ENCODE assay signal across 12 cellular contexts in the genomic region with DNA sequence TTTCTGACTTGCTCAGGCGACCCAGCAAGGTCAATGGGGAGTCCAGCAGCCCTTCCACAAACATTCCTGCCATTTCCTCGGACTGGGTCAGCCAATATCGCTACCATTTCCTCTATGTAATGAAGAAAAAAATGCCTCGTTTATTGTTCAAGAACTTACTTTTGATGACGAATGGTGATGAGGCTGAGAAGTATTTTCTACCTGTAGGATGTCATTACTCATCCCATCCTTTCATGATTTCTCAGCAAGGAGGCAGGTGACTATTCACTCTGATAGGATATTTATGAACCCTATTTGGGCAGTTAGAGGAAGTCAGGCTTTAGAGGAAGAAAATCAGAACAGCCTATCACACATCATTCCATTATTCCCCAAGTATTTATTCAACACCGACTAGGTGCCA.
DNase-seq lines count a peak whose midpoint lies in the region; ATAC-seq and TF ChIP-seq lines count a peak whose summit lies in the region.
"Had no signal": no experiment of that assay in that cellular context is flagged by ENCODE, and none has a peak within 500 bp of the region (broad histone marks: within the 10 kb centered on the region; RNA-seq: fewer than 3 reads in every experiment).

No MANE protein-coding gene starts in this region.

- H3K27me3 ChIP-seq in trophoblast cell (ENCODE audit: insufficient read depth, low read length) (no peaks in the 10 kb centered on the region), heart right ventricle (peaks cover 0 to 10% (median 0%) of the 10 kb centered on the region in 7 donors)

- TF ChIP-seq CTCF in RWPE1 (conservative IDR thresholded peaks at IDR 0.05; ENCODE audit: low read depth) (no peak), heart right ventricle (IDR thresholded peaks at IDR 0.05) (no peak)

- H3K4me2 ChIP-seq in trophoblast cell (ENCODE audit: low read length): no peak overlapping the region

- no peak overlapping the region for H4K12ac ChIP-seq in trophoblast cell (ENCODE audit: low read depth, low read length)

- H2AK5ac ChIP-seq in trophoblast cell (ENCODE audit: low read length): no peak overlapping the region

- CTCF ChIA-PET in RWPE1 (lab: Yijun Ruan, JAX): no interaction called here

- H3K79me2 ChIP-seq in trophoblast cell (ENCODE audit: control insufficient read depth, insufficient read depth, low read length, poor library complexity): no peaks in the 10 kb centered on the region

- H2BK5ac ChIP-seq in trophoblast cell (ENCODE audit: low read depth, low read length, poor library complexity): no peak overlapping the region

- H3K27ac ChIP-seq in RWPE1 (no peak overlapping the region), epithelial cell of prostate (peak overlapping the region; percentile 95), trophoblast cell (ENCODE audit: low read depth, low read length) (no peak overlapping the region), heart right ventricle (no peak overlapping the region)

- ATAC-seq in heart right ventricle: no peak
- ATAC-seq: CD8-positive, alpha-beta T cell had no signal

- no peaks in the 10 kb centered on the region for H3K79me1 ChIP-seq in trophoblast cell (ENCODE audit: low read length)

- no peak overlapping the region for H4K91ac ChIP-seq in trophoblast cell (ENCODE audit: low read depth, low read length)

- no peaks in the 10 kb centered on the region for H3K9me3 ChIP-seq in trophoblast cell (ENCODE audit: insufficient read depth, low read depth, low read length)
- H3K9me3 ChIP-seq in heart right ventricle: peaks cover 0 to 11% (median 7%) of the 10 kb centered on the region in 11 donors

- H2BK120ac ChIP-seq in trophoblast cell (ENCODE audit: insufficient read depth, low read length, poor library complexity): no peak overlapping the region

- WGBS in trophoblast cell (ENCODE audit: extremely low coverage, insufficient coverage, insufficient read length): no CpG with 5 or more reads among the region's 6 CpGs
- WGBS in heart right ventricle, 2 donors: 68 to 70% methylated on average over 6 of the region's 6 CpGs

- H2BK12ac ChIP-seq in trophoblast cell (ENCODE audit: low read length): no peak overlapping the region

- H3K36me3 ChIP-seq in trophoblast cell (ENCODE audit: control insufficient read depth in 1 of 2, insufficient read depth in 2 of 2, low read length in 2 of 2) (no peaks in the 10 kb centered on the region), heart right ventricle (no peaks in the 10 kb centered on the region)

- intact Hi-C loops in heart right ventricle (cut with DNase I): loop anchor here in 1 of 10 donors (1.0 kb wide), 1 partner anchor 20 kb away; no protein-coding TSS in a partner anchor

- H3K23ac ChIP-seq in trophoblast cell (ENCODE audit: low read length): no peak overlapping the region

- no peak overlapping the region for H3K14ac ChIP-seq in trophoblast cell (ENCODE audit: low read length)

- H3K4me3 ChIP-seq in trophoblast cell (ENCODE audit: low read depth, low read length) (no peak overlapping the region), heart right ventricle (no peak overlapping the region)

- H3K4me1 ChIP-seq in trophoblast cell (ENCODE audit: control insufficient read depth in 1 of 2, insufficient read depth in 2 of 2, low read length in 2 of 2) (no peaks in the 10 kb centered on the region), heart right ventricle (no peaks in the 10 kb centered on the region)

- POLR2A ChIA-PET in RWPE1 (lab: Yijun Ruan, JAX; ENCODE audit: low non-redundant PET): no interaction called here

- no peak overlapping the region for H4K8ac ChIP-seq in trophoblast cell (ENCODE audit: low read depth, low read length)

- no peak overlapping the region for H3K9ac ChIP-seq in trophoblast cell (ENCODE audit: low read length)

- H3K4ac ChIP-seq in trophoblast cell (ENCODE audit: low read depth, low read length): no peak overlapping the region

- DNase-seq in HT1080 (ENCODE audit: low read depth): peak; percentile 60
- peak; percentile 77 for DNase-seq in RWPE1 (ENCODE audit: low spot score)
- DNase-seq in epithelial cell of prostate (ENCODE audit: low read depth, low spot score): peak; percentile 77
- DNase-seq in trophoblast cell: peak; percentile 47 to 66
- DNase-seq in DMS79 (lab: John Stamatoyannopoulos, UW): no peak
- DNase-seq in T1000 (lab: John Stamatoyannopoulos, UW): no peak
- no peak for DNase-seq in heart right ventricle
- DNase-seq: CD8-positive, alpha-beta T cell; COR-L47; DMS153; GF-D8; HCEC 1CT had no signal

- H2AFZ ChIP-seq in trophoblast cell (ENCODE audit: insufficient read depth, low read length, poor library complexity): no peak overlapping the region

- no peak overlapping the region for H3K18ac ChIP-seq in trophoblast cell (ENCODE audit: low read length)

Comparison
In these comparisons a context has a peak if more than half of its experiments do, and no peak if none do; other contexts are left out.
1. DNase-seq: peak in HT1080 (single experiment), RWPE1 (single experiment), epithelial cell of prostate (single experiment) and trophoblast cell (2 of 2); none in DMS79 (single experiment), T1000 (single experiment) and heart right ventricle (0 of 2).